ENCODE assay signal across 18 cellular contexts in genomic region chr10:106866244-106866845, GRCh38.
DNase-seq lines count a peak whose midpoint lies in the region; ATAC-seq, FAIRE-seq and TF ChIP-seq lines count a peak whose summit lies in the region.
"Had no signal": no experiment of that assay in that cellular context is flagged by ENCODE, and none has a peak within 500 bp of the region (broad histone marks: within the 10 kb centered on the region; RNA-seq: fewer than 3 reads in every experiment).

No MANE protein-coding gene starts in this region.

- DNase-seq in GM06990 (ENCODE audit: extremely low read depth, insufficient read length) = peak; percentile 43
- no peak for DNase-seq in anterior cingulate cortex (lab: John Stamatoyannopoulos, UW)
- no peak for DNase-seq in HK-2 (ENCODE audit: unreplicated experiment)
- no peak for DNase-seq in kidney
- no peak for DNase-seq in cerebellar nuclear complex (lab: John Stamatoyannopoulos, UW)
- DNase-seq: 8988T; activated CD4-positive, alpha-beta memory T cell treated with anti-CD3 and anti-CD28 coated beads, Interleukin-2, amount 10 ng/mL, durations not matched to agents 7 days and 5 days; activated T-cell treated with anti-CD3 and anti-CD28 coated beads, Interleukin-2, amount 50 U/mL, for 72 hours; adrenal gland; central memory CD4-positive, alpha-beta T cell; NCI-H187 treated with DMSO at 0.1 percent for 48 hours; NCI-H524 treated with DMSO at 0.1 percent for 48 hours; nephron progenitor cell; OCI-M1 had no signal

- no peak overlapping the region for H3K4me3 ChIP-seq in GM06990 (replicated peaks; ENCODE audit: low read depth, low read length)
- H3K4me3 ChIP-seq in kidney (ENCODE audit: low read length in 2 of 2) = no peak overlapping the region
- H3K4me3 ChIP-seq: adrenal gland had no signal

- FAIRE-seq in kidney (lab: Jason Lieb, UNC) = no peak
- FAIRE-seq: HTR-8/SVneo had no signal

- H3K27ac ChIP-seq in kidney (ENCODE audit: low read depth in 2 of 2, low read length in 2 of 2) = no peak overlapping the region
- H3K27ac ChIP-seq: adrenal gland had no signal

- H3K27me3 ChIP-seq in GM06990 (replicated peaks; ENCODE audit: control insufficient read depth, insufficient read depth, low read length) = no peaks in the 10 kb centered on the region
- H3K27me3 ChIP-seq: adrenal gland had no signal

- H3K9ac ChIP-seq in kidney (ENCODE audit: low read length in 2 of 2) = no peak overlapping the region

- no peaks in the 10 kb centered on the region for H3K4me1 ChIP-seq in kidney (ENCODE audit: control insufficient read depth in 1 of 2, insufficient read depth in 1 of 2, low read depth in 1 of 2, low read length in 2 of 2)
- H3K4me1 ChIP-seq: adrenal gland had no signal

- H3K36me3 ChIP-seq in GM06990 (ENCODE audit: control insufficient read depth, insufficient read depth, low read length) = no peaks in the 10 kb centered on the region
- H3K36me3 ChIP-seq in kidney (ENCODE audit: control insufficient read depth in 1 of 2, insufficient read depth in 2 of 2, low read length in 2 of 2) = no peaks in the 10 kb centered on the region
- H3K36me3 ChIP-seq: adrenal gland had no signal

- ATAC-seq in GM19324 (IDR thresholded peaks at IDR 0.05; ENCODE audit: low FRiP score, unreplicated experiment) (peak; percentile 89), HG02588 (IDR thresholded peaks at IDR 0.05; ENCODE audit: unreplicated experiment) (peak; percentile 72), HG03571 (IDR thresholded peaks at IDR 0.05; ENCODE audit: unreplicated experiment) (peak; percentile 66)
- ATAC-seq: activated T-cell treated with anti-CD3 and anti-CD28 coated beads, Interleukin-2, amount 50 U/mL, for 72 hours had no signal

- peaks cover 0 to 3% of the 10 kb centered on the region in 2 donors for H3K9me3 ChIP-seq in kidney (ENCODE audit: control insufficient read depth in 1 of 2, low read length in 2 of 2)
- H3K9me3 ChIP-seq: adrenal gland had no signal

- TF ChIP-seq CTCF in GM06990 (IDR thresholded peaks at IDR 0.05; ENCODE audit: insufficient read depth, low read length, poor library complexity, severe bottlenecking) = no peak
- no peak for TF ChIP-seq CTCF in kidney (IDR thresholded peaks at IDR 0.05; ENCODE audit: borderline replicate concordance, extremely low read depth, insufficient read depth)

- intact Hi-C loops in kidney (cut with DNase I) = no loop called here
